Comparison of ENCODE assay signal across 18 cellular contexts in genomic region chr3:131167867-131168266, GRCh38.
"Had no signal": no experiment of that assay in that cellular context is flagged by ENCODE, and none has a peak within 500 bp of the region (broad histone marks: within the 10 kb centered on the region; RNA-seq: fewer than 3 reads in every experiment).

No MANE protein-coding gene starts in this region.

- ATAC-seq: naive thymus-derived CD8-positive, alpha-beta T cell; natural killer cell treated with Interleukin-12 subunit alpha and Interleukin-12 subunit beta and Interleukin-15 and Interleukin-18, amount 100 ng/mL, for 72 hours; pancreas; psoas muscle; right cardiac atrium; right lobe of liver; stimulated activated effector memory CD8-positive, alpha-beta T cell treated with anti-CD3 and anti-CD28 coated beads, Interleukin-12 subunit alpha, Interleukin-12 subunit beta, amount 100 ng/mL, for 72 hours; stimulated activated naive B cell treated with anti-CD40 and anti-IgM and Interleukin-4, amounts not matched to agents 10 μg/mL and 1 μg/mL and 100 μg/mL, for 72 hours had no signal

- DNase-seq: naive thymus-derived CD8-positive, alpha-beta T cell; nephron progenitor cell; pancreas; psoas muscle; right cardiac atrium; right lobe of liver; sigmoid colon; small intestine; stimulated activated CD4-positive, alpha-beta T cell treated with anti-CD3 and anti-CD28 coated beads, Interleukin-15, amount 100 ng/mL, for 24 hours; stimulated activated CD4-positive, alpha-beta T cell treated with anti-CD3 and anti-CD28 coated beads, Interleukin-2, amount 100 ng/mL, for 24 hours; stimulated activated CD4-positive, alpha-beta T cell treated with anti-CD3 and anti-CD28 coated beads, Interleukin-2, amount 100 ng/mL, for 48 hours; stimulated activated CD4-positive, alpha-beta T cell treated with anti-CD3 and anti-CD28 coated beads, Interleukin-4, amount 100 ng/mL, for 24 hours; stimulated activated naive B cell treated with anti-CD40 and anti-IgM and Interleukin-4, amounts not matched to agents 10 μg/mL and 1 μg/mL and 100 μg/mL, for 72 hours; stimulated activated naive CD4-positive, alpha-beta T cell treated with Interleukin-2 at 50 U/mL for 16 hours; stomach; trophoblast cell had no signal
